Comparison of ENCODE assay signal across 1 cellular context in the genomic region with DNA sequence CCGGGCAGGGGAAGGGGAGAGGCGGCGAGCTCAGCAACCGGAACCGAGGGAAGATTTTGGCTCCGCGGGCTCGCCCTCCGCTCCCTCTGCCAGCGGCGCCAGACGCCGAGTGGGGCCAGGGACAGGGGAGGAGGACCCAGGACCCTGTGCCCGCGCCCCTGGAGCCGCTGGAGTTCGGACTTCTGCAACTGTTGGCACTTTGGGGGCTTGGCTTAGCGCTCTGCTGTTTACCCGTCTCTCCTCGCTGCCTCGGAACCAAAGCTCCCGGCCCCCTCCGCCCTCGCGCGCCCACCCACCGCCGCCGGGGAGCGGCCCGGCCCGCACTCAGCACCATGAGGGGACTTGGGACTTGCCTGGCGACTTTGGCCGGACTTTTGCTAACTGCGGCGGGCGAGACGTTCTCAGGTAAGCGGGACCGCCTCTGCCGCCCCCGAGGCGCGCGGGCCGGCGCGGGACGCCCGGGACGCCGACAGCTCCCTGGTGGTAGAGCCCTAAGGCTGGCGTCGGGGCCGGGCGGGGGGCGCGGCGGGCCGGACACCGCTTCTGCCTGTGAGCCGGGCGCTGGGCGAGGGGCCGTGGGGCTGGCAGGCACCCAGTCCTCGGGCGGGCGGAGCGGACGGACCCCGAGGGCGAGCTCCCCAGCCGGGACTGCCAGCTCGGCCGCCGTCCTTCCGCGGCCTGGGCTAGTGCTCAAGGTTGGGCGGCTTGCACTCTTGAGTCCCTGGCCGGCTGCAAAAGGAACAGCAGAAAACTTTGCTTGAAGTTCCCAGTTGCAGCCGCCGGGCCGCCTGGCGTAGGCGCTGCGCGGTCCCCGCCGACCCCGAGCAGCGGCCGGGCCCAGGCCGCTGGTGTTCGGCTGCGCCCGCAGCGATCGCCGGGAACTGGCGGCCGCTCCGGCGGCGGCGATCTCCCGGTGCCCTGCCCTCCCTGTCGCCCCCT.
TF ChIP-seq lines count a peak whose summit lies in the region.

No MANE protein-coding gene starts in this region.

TF ChIP-seq in H1, 55 proteins besides CTCF, POLR2A, EP300 and RAD21:
- no peak for TF ChIP-seq ATF2 (IDR thresholded peaks at IDR 0.05; ENCODE audit: low read length)
- no peak for TF ChIP-seq RXRA (IDR thresholded peaks at IDR 0.05; ENCODE audit: insufficient read depth, low read depth, low read length)
- peak; percentile 43; the same call in 1 of the 2 replicates for TF ChIP-seq SUZ12 (IDR thresholded peaks at IDR 0.05; ENCODE audit: low read length)
- 0 out of 4 replicates have a peak, but pooled peaks of 1 of the 2 experiments have one; percentile 23 for TF ChIP-seq SIN3A (conservative IDR thresholded peaks at IDR 0.05 in 1 of 2, IDR thresholded peaks at IDR 0.05 in 1 of 2; ENCODE audit: low read depth in 1 of 2, low read length in 2 of 2)
- peak; percentile 14; the same call in 1 of the 2 replicates for TF ChIP-seq RBBP5 (IDR thresholded peaks at IDR 0.05; ENCODE audit: borderline replicate concordance, low read depth, low read length)
- no peak for TF ChIP-seq HDAC6 (IDR thresholded peaks at IDR 0.05; ENCODE audit: low read depth, low read length)
- peak; percentile 18; the same call in 1 of the 2 replicates for TF ChIP-seq PHF8 (conservative IDR thresholded peaks at IDR 0.05; ENCODE audit: low read depth, low read length)
- peak; percentile 78 for TF ChIP-seq KDM4A (IDR thresholded peaks at IDR 0.05; ENCODE audit: low read depth, low read length, severe bottlenecking)
- TF ChIP-seq EZH2 (IDR thresholded peaks at IDR 0.05; ENCODE audit: low read depth, low read length, severe bottlenecking), result peak; percentile 53
